ENCODE assay signal across 8 cellular contexts in the genomic region with DNA sequence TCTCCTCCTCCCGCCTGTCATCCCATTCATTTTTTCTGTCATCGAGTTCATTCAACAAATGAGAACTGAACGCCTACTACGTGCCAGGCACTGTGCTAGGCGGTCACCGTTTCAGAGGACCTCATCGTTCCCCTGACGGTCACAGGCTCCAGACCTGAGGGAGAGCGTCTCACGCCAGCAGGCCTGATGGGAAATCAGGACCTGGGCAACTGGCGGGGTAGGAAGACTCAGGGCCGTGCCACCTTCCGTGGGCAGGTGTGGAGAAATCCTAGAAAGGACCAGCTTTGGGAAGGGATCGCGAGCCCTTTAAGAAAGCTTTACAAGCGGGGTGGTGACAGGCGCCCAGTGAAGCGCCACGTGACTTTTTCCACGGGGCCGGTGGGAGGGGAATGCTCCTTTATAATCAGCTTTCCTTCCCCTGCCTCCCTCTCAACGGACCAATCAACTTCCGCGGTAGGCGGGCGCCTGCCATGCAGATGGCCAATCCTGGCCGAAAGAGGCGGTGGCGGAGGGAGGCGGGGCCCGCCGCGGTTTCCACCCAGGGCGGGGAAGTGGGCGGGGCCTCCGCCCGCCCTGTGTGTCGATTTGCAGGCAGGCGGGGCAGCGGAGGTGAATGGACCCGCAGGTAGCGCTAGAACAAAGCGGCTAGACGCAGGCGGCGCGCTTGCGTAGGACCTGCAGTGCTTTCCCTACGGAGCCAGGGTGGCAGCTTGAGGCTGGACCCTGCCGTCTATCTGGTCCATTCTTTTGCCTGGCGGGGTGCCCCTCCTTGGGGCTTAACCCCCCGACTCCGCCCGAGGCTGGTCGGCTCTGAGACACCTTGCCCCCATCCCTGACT. TPM values are rescaled to one million over a fixed set of nuclear protein-coding genes. Genes with fewer than 3 reads are reported as not detected.
DNase-seq lines count a peak whose midpoint lies in the region; ATAC-seq and TF ChIP-seq lines count a peak whose summit lies in the region.

No MANE protein-coding gene starts in this region.

- no peaks in the 10 kb centered on the region for H3K27me3 ChIP-seq in CD4-positive, CD25-positive, alpha-beta regulatory T cell (ENCODE audit: control insufficient read depth, insufficient read depth, low read length)
- H3K27me3 ChIP-seq in left lung = no peaks in the 10 kb centered on the region

- DNase-seq in CD4-positive, CD25-positive, alpha-beta regulatory T cell = peak; percentile 98 to 99 (median 99)
- peak; percentile 92 for DNase-seq in NCI-H774 (lab: John Stamatoyannopoulos, UW)
- peak; percentile 99 to 100 for DNase-seq in activated CD4-positive, alpha-beta T cell treated with anti-CD3 and anti-CD28 coated beads, Interleukin-2, amount 50 U/mL, for 48 hours
- peak; percentile 99 for DNase-seq in dermis blood vessel endothelial cell
- DNase-seq in left lung = peak; percentile 100
- DNase-seq in stimulated activated CD4-positive, alpha-beta T cell treated with anti-CD3 and anti-CD28 coated beads, Interleukin-2, amount 100 ng/mL, for 4 hours (ENCODE audit: low read depth) = peak; percentile 100

- peak in 1 of 2 donors; percentile 14 for TF ChIP-seq CTCF in left lung (IDR thresholded peaks at IDR 0.05)

- intact Hi-C loops in left lung (cut with DNase I) = no loop called here

- no peaks in the 10 kb centered on the region for H3K36me3 ChIP-seq in CD4-positive, CD25-positive, alpha-beta regulatory T cell (ENCODE audit: control insufficient read depth, insufficient read depth, low read length)
- peaks cover 0 to 12% of the 10 kb centered on the region in 2 donors for H3K36me3 ChIP-seq in left lung

- peak overlapping the region; percentile 86 to 96 (median 95) for H3K27ac Mint-ChIP-seq in CD4-positive, CD25-positive, alpha-beta regulatory T cell

- H3K27ac ChIP-seq in CD4-positive, CD25-positive, alpha-beta regulatory T cell (ENCODE audit: insufficient read depth, low read length, poor library complexity, severe bottlenecking) = peak overlapping the region; percentile 84
- H3K27ac ChIP-seq in left lung = peak overlapping the region; percentile 91

- H3K4me1 Mint-ChIP-seq in CD4-positive, CD25-positive, alpha-beta regulatory T cell = peaks cover 0 to 35% (median 26%) of the 10 kb centered on the region in 4 donors

- no peaks in the 10 kb centered on the region for H3K9me3 ChIP-seq in CD4-positive, CD25-positive, alpha-beta regulatory T cell (ENCODE audit: control insufficient read depth in 2 of 2, low read length in 2 of 2)
- H3K9me3 ChIP-seq in left lung = no peaks in the 10 kb centered on the region

- ATAC-seq in CD4-positive, CD25-positive, alpha-beta regulatory T cell (ENCODE audit: low read depth in 2 of 2) = peak; percentile 88 to 91
- ATAC-seq in GM19438 (IDR thresholded peaks at IDR 0.05; ENCODE audit: low read depth, unreplicated experiment) (peak; percentile 70), HG03571 (IDR thresholded peaks at IDR 0.05; ENCODE audit: unreplicated experiment) (peak; percentile 73), left lung (peak; percentile 88)

- peaks cover 5% of the 10 kb centered on the region for H3K27me3 Mint-ChIP-seq in CD4-positive, CD25-positive, alpha-beta regulatory T cell

- H3K4me3 ChIP-seq in CD4-positive, CD25-positive, alpha-beta regulatory T cell (ENCODE audit: low read depth, low read length) = peak overlapping the region; percentile 85
- H3K4me3 ChIP-seq in left lung = peak overlapping the region; percentile 47 to 94

- peaks cover 47% of the 10 kb centered on the region for H3K4me1 ChIP-seq in CD4-positive, CD25-positive, alpha-beta regulatory T cell (ENCODE audit: control insufficient read depth, insufficient read depth, low read length, poor library complexity, severe bottlenecking)
- H3K4me1 ChIP-seq in left lung = peaks cover 30 to 70% of the 10 kb centered on the region in 2 donors

- no peaks in the 10 kb centered on the region for H3K9me3 Mint-ChIP-seq in CD4-positive, CD25-positive, alpha-beta regulatory T cell

- peak overlapping the region; percentile 89 to 95 (median 92) for H3K4me3 Mint-ChIP-seq in CD4-positive, CD25-positive, alpha-beta regulatory T cell

- peaks cover 4% of the 10 kb centered on the region for H3K36me3 Mint-ChIP-seq in CD4-positive, CD25-positive, alpha-beta regulatory T cell

RNA-seq across cellular contexts. Expression of gene DUSP7, which starts 0.8 kb away (rescaled TPM):
- 12.7 TPM for total RNA-seq in CD4-positive, CD25-positive, alpha-beta regulatory T cell
- polyA plus RNA-seq in CD4-positive, CD25-positive, alpha-beta regulatory T cell = 1 to 10 TPM; 3.0 to 3.7 (median 3.5) TPM
- total RNA-seq in dermis blood vessel endothelial cell (8.0 and 10.8 TPM in 2 replicates), left lung (10 to 100 TPM; 35.9 to 38.3 TPM)

Comparison
In these comparisons a context has a peak if more than half of its experiments do, and no peak if none do; other contexts are left out.
1. Peak in every context shown above with its lines: DNase-seq, ATAC-seq, H3K4me3 ChIP-seq and H3K27ac ChIP-seq.